2 cellular contexts compared by ENCODE assay signal in genomic region chr10:15860692-15861201, GRCh38.
A peak's percentile ranks its signal among the peaks of the same experiment; 100 is the strongest.
TF ChIP-seq lines count a peak whose summit lies in the region.

No MANE protein-coding gene starts in this region.

TF ChIP-seq in A549, 52 proteins besides CTCF, POLR2A, EP300 and RAD21 (continued from another document):
- TF ChIP-seq HOXB13 (CRISPR knock-in tag; IDR thresholded peaks at IDR 0.05; ENCODE audit: low read depth) = peak; percentile 76; the same call in 1 of the 2 replicates
- TF ChIP-seq ZC3H11A (IDR thresholded peaks at IDR 0.05) = no peak
- TF ChIP-seq HES2 (IDR thresholded peaks at IDR 0.05) = no peak
TF ChIP-seq in A549: peak in this region for 4.

TF ChIP-seq in IMR-90, 13 proteins besides CTCF, POLR2A, EP300 and RAD21 (continued from another document):
- TF ChIP-seq ELK1 (IDR thresholded peaks at IDR 0.05; ENCODE audit: borderline replicate concordance, low read depth, low read length) (no peak), MAFK (IDR thresholded peaks at IDR 0.05; ENCODE audit: low read depth, low read length) (no peak), CEBPB (IDR thresholded peaks at IDR 0.05; ENCODE audit: low read depth, low read length) (no peak), NFE2L2 (IDR thresholded peaks at IDR 0.05; ENCODE audit: low read depth, low read length) (no peak), RCOR1 (IDR thresholded peaks at IDR 0.05; ENCODE audit: insufficient replicate concordance, low read length) (no peak)
